In the genomic region with DNA sequence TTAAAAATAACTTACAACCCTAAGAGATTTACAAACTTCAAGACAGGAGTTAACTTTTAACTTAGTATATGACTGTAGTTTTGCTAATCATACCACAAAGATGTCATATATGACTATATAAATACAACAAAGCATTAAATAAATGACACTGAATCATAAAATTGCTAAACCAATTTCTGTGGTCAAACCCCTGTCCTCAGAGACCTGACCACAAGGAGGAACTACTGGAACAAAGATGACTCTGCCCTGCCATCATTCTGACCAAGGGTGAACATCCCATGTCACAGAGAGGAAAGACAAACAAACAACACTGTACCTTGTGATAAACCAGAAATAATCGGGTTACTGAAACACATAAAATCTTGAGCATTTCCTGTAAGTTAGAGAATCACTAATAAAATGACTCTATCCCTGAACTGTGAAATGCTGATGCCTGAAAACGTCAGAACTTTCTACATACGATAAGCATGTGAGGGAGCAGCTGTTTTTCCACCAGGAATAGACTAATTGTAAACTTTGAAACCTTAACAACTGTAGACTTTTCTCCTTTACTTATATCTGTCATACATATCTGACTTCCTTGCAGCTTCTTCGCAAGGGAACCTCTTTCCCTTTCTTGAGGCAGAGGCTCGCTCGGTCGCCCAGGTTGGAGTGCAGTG, we compare ENCODE assay signal across 10 cellular contexts. TPM values are rescaled to one million over a fixed set of nuclear protein-coding genes. Genes with fewer than 3 reads are reported as not detected.
DNase-seq lines count a peak whose midpoint lies in the region; ATAC-seq, FAIRE-seq and TF ChIP-seq lines count a peak whose summit lies in the region.
"Had no signal": no experiment of that assay in that cellular context is flagged by ENCODE, and none has a peak within 500 bp of the region (broad histone marks: within the 10 kb centered on the region; RNA-seq: fewer than 3 reads in every experiment).

No MANE protein-coding gene starts in this region.

- TF ChIP-seq EP300 in GM12878 (IDR thresholded peaks at IDR 0.05; ENCODE audit: borderline replicate concordance in 1 of 2, control insufficient read depth in 1 of 2, low read depth in 2 of 2, low read length in 2 of 2): peak; percentile 84 to 91
- TF ChIP-seq EP300 in ovary (IDR thresholded peaks at IDR 0.05): no peak

- peak; percentile 33; the same call in 1 of the 2 replicates for TF ChIP-seq RAD21 in GM12878 (IDR thresholded peaks at IDR 0.05; ENCODE audit: insufficient read depth, low read depth, low read length)

- CTCF ChIA-PET in GM12878 (lab: Yijun Ruan, JAX): interaction anchor here (0.7 to 2.0 kb wide), 3 partner anchors 74 to 174 kb away, joined by 3 to 9 read pairs (median 4); no protein-coding TSS in a partner anchor

- H3K36me3 ChIP-seq in GM12878 (ENCODE audit: control insufficient read depth in 2 of 2, insufficient read depth in 2 of 2, low read length in 1 of 2) (peaks cover 4 to 10% of the 10 kb centered on the region in 2 experiments; a peak in 3 of 4 replicates), psoas muscle (ENCODE audit: insufficient read depth in 1 of 2, low read depth in 1 of 2) (peaks cover 3 to 91% of the 10 kb centered on the region in 2 donors), ovary (no peaks in the 10 kb centered on the region)

- DNase-seq in EH (ENCODE audit: low read depth): peak; percentile 91
- peak; percentile 46 for DNase-seq in GM20000 (ENCODE audit: low spot score)
- peak; percentile 50 for DNase-seq in GM12878 (ENCODE audit: low read depth, low spot score)
- DNase-seq in psoas muscle: no peak
- no peak for DNase-seq in NCI-H510A (lab: John Stamatoyannopoulos, UW)
- DNase-seq in stimulated activated naive CD4-positive, alpha-beta T cell treated with Interleukin-2 at 50 U/mL for 16 hours (lab: John Stamatoyannopoulos, UW): no peak
- DNase-seq in ovary: no peak

- ATAC-seq in HG03565 (IDR thresholded peaks at IDR 0.05; ENCODE audit: unreplicated experiment) (peak; percentile 79), GM12878 (peak; percentile 99), psoas muscle (no peak)
- ATAC-seq: K562 had no signal

- POLR2A ChIA-PET in GM12878 (lab: Charles Lee): no interaction called here

- SMC1A ChIA-PET in GM12878 (lab: Charles Lee; ENCODE audit: uncharacterized antibody, unreplicated experiment): interaction anchor here (1.5 kb wide), 1 partner anchor 27 kb away, joined by 4 read pairs; no protein-coding TSS in a partner anchor

- TF ChIP-seq POLR2A in GM12878 (IDR thresholded peaks at IDR 0.05; ENCODE audit: low read depth, low read length) (no peak), ovary (IDR thresholded peaks at IDR 0.05) (no peak)

- TF ChIP-seq CTCF in GM20000 (IDR thresholded peaks at IDR 0.05; ENCODE audit: extremely low read depth, missing control alignments): no peak
- no peak; a peak in 1 of 6 replicates for TF ChIP-seq CTCF in GM12878 (IDR thresholded peaks at IDR 0.05 in 2 of 3, conservative IDR thresholded peaks at IDR 0.05 in 1 of 3; ENCODE audit: control insufficient read depth in 2 of 3, extremely low read depth in 1 of 3, insufficient read depth in 1 of 3, low read depth in 3 of 3, low read length in 3 of 3)
- TF ChIP-seq CTCF in psoas muscle (IDR thresholded peaks at IDR 0.05): no peak
- no peak for TF ChIP-seq CTCF in ovary (IDR thresholded peaks at IDR 0.05)

- no peaks in the 10 kb centered on the region for H3K79me2 ChIP-seq in GM12878 (ENCODE audit: control insufficient read depth, insufficient read depth, low read length)

- RAD21 ChIA-PET in GM12878 (lab: Charles Lee; ENCODE audit: unreplicated experiment): interaction anchor here (0.9 kb wide), 1 partner anchor 174 kb away, joined by 3 read pairs; no protein-coding TSS in a partner anchor

- no peak overlapping the region for H2AFZ ChIP-seq in GM12878 (ENCODE audit: control insufficient read depth, low read depth, low read length)

- H3K4me3 ChIP-seq in GM12878: no peak overlapping the region
- no peak overlapping the region for H3K4me3 ChIP-seq in psoas muscle
- no peak overlapping the region for H3K4me3 ChIP-seq in ovary
- H3K4me3 ChIP-seq: K562 had no signal

- intact Hi-C loops in GM12878 (cut with micrococcal nuclease; ENCODE audit: unreplicated experiment): loop anchor here (2.0 kb wide), 1 partner anchor 32 kb away; no protein-coding TSS in a partner anchor
- intact Hi-C loops in psoas muscle (cut with DNase I): no loop called here
- intact Hi-C loops in ovary (cut with DNase I): no loop called here

- no peaks in the 10 kb centered on the region for H3K27me3 ChIP-seq in GM12878 (replicated peaks in 1 of 2; ENCODE audit: control insufficient read depth in 2 of 2, insufficient read depth in 2 of 2, low read length in 1 of 2)
- no peaks in the 10 kb centered on the region for H3K27me3 ChIP-seq in psoas muscle (ENCODE audit: insufficient read depth in 3 of 3, low read length in 2 of 3)
- H3K27me3 ChIP-seq in ovary: no peaks in the 10 kb centered on the region

- H3K27ac ChIP-seq in GM12878 (ENCODE audit: control insufficient read depth, insufficient read depth): no peak overlapping the region; the same call in 1 of the 2 replicates
- no peak overlapping the region for H3K27ac ChIP-seq in psoas muscle
- no peak overlapping the region for H3K27ac ChIP-seq in ovary

- no TSS peak for BruUV-seq in GM12878 (replicated peaks; lab: Mats Ljungman, UMichigan)

- no peaks in the 10 kb centered on the region for H4K20me1 ChIP-seq in GM12878 (ENCODE audit: control insufficient read depth, insufficient read depth)

- 0 out of 2 replicates have a peak, but pooled peaks cover 4% of the 10 kb centered on the region for H3K4me1 ChIP-seq in GM12878 (ENCODE audit: control insufficient read depth, insufficient read depth, low read length)
- no peaks in the 10 kb centered on the region for H3K4me1 ChIP-seq in psoas muscle
- no peaks in the 10 kb centered on the region for H3K4me1 ChIP-seq in ovary (ENCODE audit: insufficient read depth)

- H3K9me3 ChIP-seq in GM12878 (replicated peaks; ENCODE audit: control insufficient read depth, insufficient read depth, low read length): peaks cover 2% of the 10 kb centered on the region; the same call in 1 of the 3 replicates
- no peaks in the 10 kb centered on the region for H3K9me3 ChIP-seq in psoas muscle
- H3K9me3 ChIP-seq in ovary: no peaks in the 10 kb centered on the region

- 59% methylated on average over 7 of the region's 7 CpGs for WGBS in GM12878 (ENCODE audit: insufficient coverage, insufficient replicate concordance, low lambda C conversion rate, missing lambda C conversion rate)
- 85 to 90% (median 87%) methylated on average over 7 of the region's 7 CpGs for WGBS in psoas muscle, 3 donors
- WGBS in ovary, 3 donors: 73 to 82% (median 76%) methylated on average over 7 of the region's 7 CpGs

- no peak overlapping the region for H3K4me2 ChIP-seq in GM12878 (ENCODE audit: control insufficient read depth, insufficient read depth)

- H3K9ac ChIP-seq in GM12878 (ENCODE audit: control insufficient read depth, insufficient read depth, low read length): no peak overlapping the region

- no peak for FAIRE-seq in GM12878 (lab: Jason Lieb, UNC)
- FAIRE-seq: endothelial cell of umbilical vein, K562 had no signal

- in situ Hi-C loops in GM12878 (cut with MboI): no loop called here

TF ChIP-seq in GM12878, 131 proteins besides CTCF, POLR2A, EP300 and RAD21 (continues in another document):
- TF ChIP-seq NFXL1 (IDR thresholded peaks at IDR 0.05; ENCODE audit: borderline replicate concordance) (no peak), BACH1 (IDR thresholded peaks at IDR 0.05; ENCODE audit: borderline replicate concordance) (no peak), TCF7 (IDR thresholded peaks at IDR 0.05; ENCODE audit: borderline replicate concordance) (peak; percentile 59; the same call in 1 of the 2 replicates)
- TF ChIP-seq, protein P1, sequence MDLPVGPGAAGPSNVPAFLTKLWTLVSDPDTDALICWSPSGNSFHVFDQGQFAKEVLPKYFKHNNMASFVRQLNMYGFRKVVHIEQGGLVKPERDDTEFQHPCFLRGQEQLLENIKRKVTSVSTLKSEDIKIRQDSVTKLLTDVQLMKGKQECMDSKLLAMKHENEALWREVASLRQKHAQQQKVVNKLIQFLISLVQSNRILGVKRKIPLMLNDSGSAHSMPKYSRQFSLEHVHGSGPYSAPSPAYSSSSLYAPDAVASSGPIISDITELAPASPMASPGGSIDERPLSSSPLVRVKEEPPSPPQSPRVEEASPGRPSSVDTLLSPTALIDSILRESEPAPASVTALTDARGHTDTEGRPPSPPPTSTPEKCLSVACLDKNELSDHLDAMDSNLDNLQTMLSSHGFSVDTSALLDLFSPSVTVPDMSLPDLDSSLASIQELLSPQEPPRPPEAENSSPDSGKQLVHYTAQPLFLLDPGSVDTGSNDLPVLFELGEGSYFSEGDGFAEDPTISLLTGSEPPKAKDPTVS (IDR thresholded peaks at IDR 0.05; ENCODE audit: low read depth, low read length): no peak

RNA-seq across cellular contexts. Expression of a gene that starts 47.9 kb away (rescaled TPM):
- 135 and 136 TPM in 2 replicates for total RNA-seq in GM12878 (2013; cell fraction: nucleolus; rRNA removed)
- total RNA-seq in GM12878 (2014; rRNA removed) (23.7 and 24.3 TPM in 2 replicates), GM12878 (2014; rRNA removed; fragmentation: Illumina TruSeq; extraction: Trizol) (17.2 and 19.0 TPM in 2 replicates), GM12878 (2021) (54.9 and 62.0 TPM in 2 replicates), psoas muscle (10 to 100 TPM; 30.6 to 48.2 (median 31.7) TPM), ovary (10 to 100 TPM; 23.6 to 82.3 (median 70.0) TPM)
- polyA plus RNA-seq in GM12878 (2011; ENCODE audit: low read depth): 19.6 TPM
- polyA plus RNA-seq in GM12878 (2011; rRNA removed) (64.5 and 78.4 TPM in 2 replicates), GM12878 (2014; fragmentation: Illumina TruSeq; extraction: Trizol) (31.1 and 32.7 TPM in 2 replicates), GM12878 (2014; fragmentation: Nextera tagmentation; extraction: Ambion mirVana) (10 to 100 TPM in 1 of 2 experiments, 1 to 10 TPM in 1; 9.7 to 11.5 TPM), GM12878 (2014; rRNA removed) (35.1 and 37.7 TPM in 2 replicates), GM12878 (2016; fragmentation: Nextera tagmentation; extraction: Ambion mirVana) (10 to 100 TPM; 19.9 to 25.3 TPM), psoas muscle (10 to 100 TPM; 12.0 to 24.0 (median 14.7) TPM), ovary (10 to 100 TPM; 24.7 to 56.0 TPM)
- 55.0 and 58.9 TPM in 2 replicates for polyA plus RNA-seq in GM12878 (2011; cell fraction: cytosol; rRNA removed)
- polyA plus RNA-seq in GM12878 (2011; cell fraction: nucleus; rRNA removed): 158 and 164 TPM in 2 replicates
- polyA plus RNA-seq in GM12878 (2012): 46.0 and 48.8 TPM in 2 replicates
- polyA minus RNA-seq in GM12878 (2011; rRNA and poly(A)+ RNA removed): 79.4 and 90.2 TPM in 2 replicates
- polyA minus RNA-seq in GM12878 (2011; cell fraction: cytosol; rRNA and poly(A)+ RNA removed): 27.7 and 34.0 TPM in 2 replicates
- polyA minus RNA-seq in GM12878 (2011; cell fraction: nucleus; rRNA and poly(A)+ RNA removed): 29.5 and 51.9 TPM in 2 replicates

Comparison
In these comparisons a context has a peak if more than half of its experiments do, and no peak if none do; other contexts are left out.
1. DNase-seq: peak in EH (single experiment), GM20000 (single experiment) and GM12878 (single experiment); none in psoas muscle (0 of 2), NCI-H510A (single experiment), stimulated activated naive CD4-positive, alpha-beta T cell treated with Interleukin-2 at 50 U/mL for 16 hours (single experiment) and ovary (0 of 5).
2. ATAC-seq: peak in HG03565 (single experiment) and GM12878 (single experiment); none in psoas muscle (0 of 4).